ENCODE assay signal across 9 cellular contexts in genomic region chr1:206467915-206468314, GRCh38. TPM values are rescaled to one million over a fixed set of nuclear protein-coding genes. Genes with fewer than 3 reads are reported as not detected.
DNase-seq lines count a peak whose midpoint lies in the region; ATAC-seq, FAIRE-seq and TF ChIP-seq lines count a peak whose summit lies in the region.
"Had no signal": no experiment of that assay in that cellular context is flagged by ENCODE, and none has a peak within 500 bp of the region (broad histone marks: within the 10 kb centered on the region; RNA-seq: fewer than 3 reads in every experiment).

No MANE protein-coding gene starts in this region.

- CTCF ChIA-PET in HEK293T (lab: Yijun Ruan, JAX): interaction anchor here (0.5 to 1.1 kb wide), 2 partner anchors 11 to 257 kb away, joined by 3 read pairs; no protein-coding TSS in a partner anchor

- H3K27me3 Mint-ChIP-seq in T-helper 17 cell: no peaks in the 10 kb centered on the region

- no peaks in the 10 kb centered on the region for H3K9me3 ChIP-seq in T-helper 17 cell (ENCODE audit: control insufficient read depth, low read length, poor library complexity, severe bottlenecking)

- no peak for FAIRE-seq in urothelium cell line (lab: Jason Lieb, UNC)

- H3K36me3 Mint-ChIP-seq in T-helper 17 cell (ENCODE audit: low read depth): peaks cover 6% of the 10 kb centered on the region

- peak; percentile 34 for TF ChIP-seq POLR2A in GM19099 (IDR thresholded peaks at IDR 0.05; ENCODE audit: extremely low read depth, insufficient read length, low read depth)

- ATAC-seq in T-helper 17 cell: no peak
- ATAC-seq: esophagus mucosa had no signal

- DNase-seq in AG08395 (ENCODE audit: low spot score): peak; percentile 71
- DNase-seq in T-helper 17 cell: no peak
- DNase-seq in hippocampal formation (lab: John Stamatoyannopoulos, UW): peak; percentile 15 to 37
- DNase-seq in NCI-H446 treated with DMSO at 0.1 percent for 48 hours (lab: John Stamatoyannopoulos, UW): no peak
- no peak for DNase-seq in COR-L47 (lab: John Stamatoyannopoulos, UW)
- DNase-seq in urothelium cell line (ENCODE audit: low spot score): no peak
- no peak for DNase-seq in HEK293T (ENCODE audit: extremely low spot score)

- peaks cover 65% of the 10 kb centered on the region for H3K4me1 Mint-ChIP-seq in T-helper 17 cell

- H3K4me3 Mint-ChIP-seq in T-helper 17 cell: peak overlapping the region; percentile 79

- H3K27ac Mint-ChIP-seq in T-helper 17 cell: peak overlapping the region; percentile 98

- POLR2A ChIA-PET in HEK293T (lab: Yijun Ruan, JAX): no interaction called here

TF ChIP-seq in HEK293T, 16 proteins besides CTCF, POLR2A, EP300 and RAD21:
- TF ChIP-seq ELF4 (IDR thresholded peaks at IDR 0.05) (no peak), FOXM1 (IDR thresholded peaks at IDR 0.05; ENCODE audit: borderline replicate concordance) (no peak), ZNF384 (IDR thresholded peaks at IDR 0.05) (no peak), HDGF (IDR thresholded peaks at IDR 0.05; ENCODE audit: borderline replicate concordance) (no peak), PKNOX1 (IDR thresholded peaks at IDR 0.05) (no peak), FOXK2 (IDR thresholded peaks at IDR 0.05) (no peak), L3MBTL2 (conservative IDR thresholded peaks at IDR 0.05) (no peak), NFRKB (IDR thresholded peaks at IDR 0.05) (no peak), ARNT (IDR thresholded peaks at IDR 0.05) (no peak), CTBP1 (IDR thresholded peaks at IDR 0.05; ENCODE audit: borderline replicate concordance) (no peak), SP1 (IDR thresholded peaks at IDR 0.05) (no peak), BHLHE40 (IDR thresholded peaks at IDR 0.05; ENCODE audit: borderline replicate concordance) (no peak), FOXA1 (IDR thresholded peaks at IDR 0.05) (no peak), LEF1 (IDR thresholded peaks at IDR 0.05; ENCODE audit: borderline replicate concordance) (no peak), TARDBP (IDR thresholded peaks at IDR 0.05) (no peak)

RNA-seq across cellular contexts. Expression of gene IKBKE, which starts 2.4 kb away (rescaled TPM):
- 10 to 100 TPM; 48.5 to 72.5 TPM for total RNA-seq in T-helper 17 cell

RNA-seq across cellular contexts. Expression of gene RASSF5, which starts 39.4 kb away (rescaled TPM):
- total RNA-seq in T-helper 17 cell: 100 to 1,000 TPM; 177 to 188 TPM

Comparison
In these comparisons a context has a peak if more than half of its experiments do, and no peak if none do; other contexts are left out.
1. DNase-seq: peak in AG08395 (single experiment) and hippocampal formation (2 of 2); none in T-helper 17 cell (0 of 3), NCI-H446 treated with DMSO at 0.1 percent for 48 hours (single experiment), COR-L47 (single experiment), urothelium cell line (single experiment) and HEK293T (single experiment).